11 cellular contexts compared by ENCODE assay signal in genomic region chr2:15952451-15953142, GRCh38. TPM values are rescaled to one million over a fixed set of nuclear protein-coding genes. Genes with fewer than 3 reads are reported as not detected.
"Had no signal": no experiment of that assay in that cellular context is flagged by ENCODE, and none has a peak within 500 bp of the region (broad histone marks: within the 10 kb centered on the region; RNA-seq: fewer than 3 reads in every experiment).

No MANE protein-coding gene starts in this region.

- H3K4me1 ChIP-seq: HAP-1 had no signal

- H3K4me3 ChIP-seq: GM23248, HAP-1, K562 had no signal

- H3K27ac ChIP-seq: GM23248 had no signal

- H3K4me3 Mint-ChIP-seq: HFFc6 had no signal

- H3K9me3 ChIP-seq: HAP-1 had no signal

- DNase-seq: GM23248, GOT3, H7, HFFc6, IMR-90 had no signal

- FAIRE-seq: HTR-8/SVneo, K562 had no signal

- ATAC-seq: HCT116, K562 had no signal

- H3K36me3 ChIP-seq: HAP-1 had no signal

- H3K27ac Mint-ChIP-seq: HFFc6 had no signal

RNA-seq across cellular contexts. Expression of gene MYCN, which starts 12.2 kb away (rescaled TPM):
- total RNA-seq: GM23248, H4, HFFc6, HT-29, IMR-90, K562 had no signal
- polyA plus RNA-seq: GM23248, IMR-90, K562 had no signal
